7 cellular contexts compared by ENCODE assay signal in genomic region chr16:66695474-66695934, GRCh38. TPM values are rescaled to one million over a fixed set of nuclear protein-coding genes. Genes with fewer than 3 reads are reported as not detected.
DNase-seq lines count a peak whose midpoint lies in the region; ATAC-seq and TF ChIP-seq lines count a peak whose summit lies in the region.

No MANE protein-coding gene starts in this region.

- DNase-seq in SKM-1 treated with dmso at 0.1 percent for 144 hours (lab: John Stamatoyannopoulos, UW; ENCODE audit: unreplicated experiment), result peak; percentile 43
- no peak for DNase-seq in fibroblast of mammary gland (ENCODE audit: low read depth)
- no peak for DNase-seq in psoas muscle
- no peak for DNase-seq in activated CD8-positive, alpha-beta memory T cell treated with anti-CD3 and anti-CD28 coated beads, Interleukin-2, amount 50 U/mL, for 48 hours
- no peak for DNase-seq in D341Med (ENCODE audit: low spot score)

- peaks cover 15% of the 10 kb centered on the region; the same call in 1 of the 2 replicates for H3K4me1 ChIP-seq in HEK293 (ENCODE audit: control insufficient read depth, insufficient read depth, low read length)
- peaks cover 11% of the 10 kb centered on the region for H3K4me1 ChIP-seq in psoas muscle

- intact Hi-C loops in psoas muscle (cut with DNase I), result loop anchor here in 1 of 2 donors (10.0 kb wide), 1 partner anchor 81 kb away; no protein-coding TSS in a partner anchor

- H3K36me3 ChIP-seq in HEK293 (ENCODE audit: control insufficient read depth in 2 of 2, insufficient read depth in 1 of 2, low read length in 2 of 2), result peaks cover 0 to 10% of the 10 kb centered on the region in 2 experiments; a peak in 1 of 3 replicates
- no peaks in the 10 kb centered on the region for H3K36me3 ChIP-seq in psoas muscle (ENCODE audit: insufficient read depth in 1 of 2, low read depth in 1 of 2)

- no peak for TF ChIP-seq CTCF in HEK293 (tag by site-specific recombination; IDR thresholded peaks at IDR 0.05)
- TF ChIP-seq CTCF in fibroblast of mammary gland (conservative IDR thresholded peaks at IDR 0.05; ENCODE audit: control insufficient read depth, insufficient read depth, low read depth, low read length), result no peak
- TF ChIP-seq CTCF in psoas muscle (IDR thresholded peaks at IDR 0.05), result no peak

- POLR2A ChIA-PET in HEK293 (lab: Yijun Ruan, JAX), result interaction anchor here (1.2 to 1.4 kb wide), 2 partner anchors 35 to 178 kb away, joined by 3 to 9 read pairs; no protein-coding TSS in a partner anchor

- no peak for ATAC-seq in psoas muscle
- no peak for ATAC-seq in HG03432 (IDR thresholded peaks at IDR 0.05; ENCODE audit: unreplicated experiment)

- WGBS in psoas muscle, 3 donors, result 44 to 59% (median 47%) methylated on average over 8 of the region's 8 CpGs

- H3K27ac ChIP-seq in HEK293 (ENCODE audit: extremely low read depth, low read depth, low read length) (peak overlapping the region; percentile 77; the same call in 1 of the 2 replicates), psoas muscle (no peak overlapping the region)

- no peaks in the 10 kb centered on the region for H3K9me3 ChIP-seq in HEK293 (ENCODE audit: control insufficient read depth, insufficient read depth, low read depth, low read length)
- H3K9me3 ChIP-seq in psoas muscle, result no peaks in the 10 kb centered on the region

- no peaks in the 10 kb centered on the region for H3K27me3 ChIP-seq in psoas muscle (ENCODE audit: insufficient read depth in 3 of 3, low read length in 2 of 3)

- H3K4me3 ChIP-seq in HEK293 (ENCODE audit: low read depth, low read length) (peak overlapping the region; percentile 75), fibroblast of mammary gland (ENCODE audit: control insufficient read depth, low read depth, low read length) (peak overlapping the region; percentile 63), psoas muscle (peak overlapping the region; percentile 85)

- CTCF ChIA-PET in HEK293 (lab: Yijun Ruan, JAX), result interaction anchor here (0.7 to 4.0 kb wide), 6 partner anchors 33 to 87 kb away, joined by 3 to 23 read pairs (median 4); no protein-coding TSS in a partner anchor

TF ChIP-seq in HEK293, 187 proteins besides CTCF, POLR2A, EP300 and RAD21:
- TF ChIP-seq OSR2 (tag by site-specific recombination; IDR thresholded peaks at IDR 0.05), result no peak
- TF ChIP-seq ZNF335 (tag by site-specific recombination; conservative IDR thresholded peaks at IDR 0.05), result peak; percentile 71

RNA-seq across cellular contexts. Expression of gene CMTM4, which starts 1.0 kb away (rescaled TPM):
- 10 to 100 TPM in 1 of 4 donors, 1 to 10 TPM in 3; 7.7 to 10.3 (median 9.1) TPM for total RNA-seq in psoas muscle
- 1 to 10 TPM; 2.3 to 4.1 (median 2.4) TPM for polyA plus RNA-seq in psoas muscle

RNA-seq across cellular contexts. Expression of gene DYNC1LI2, which starts 55.9 kb away (rescaled TPM):
- total RNA-seq in psoas muscle, result 10 to 100 TPM; 60.4 to 68.7 (median 64.8) TPM
- polyA plus RNA-seq in psoas muscle, result 10 to 100 TPM; 30.8 to 76.0 (median 38.3) TPM
